Comparison of ENCODE assay signal across 8 cellular contexts in genomic region chr20:53579581-53580375, GRCh38. TPM values are rescaled to one million over a fixed set of nuclear protein-coding genes. Genes with fewer than 3 reads are reported as not detected.
DNase-seq lines count a peak whose midpoint lies in the region; ATAC-seq and TF ChIP-seq lines count a peak whose summit lies in the region.

No MANE protein-coding gene starts in this region.

- intact Hi-C loops in IMR-90 (cut with micrococcal nuclease): loop anchor here (1.0 to 10.0 kb wide), 5 partner anchors 249 to 618 kb away; no protein-coding TSS in a partner anchor

- H3K27ac ChIP-seq in IMR-90 (ENCODE audit: insufficient read depth, low read length) (peak overlapping the region; percentile 76), cardiac muscle cell (peak overlapping the region; percentile 56), skin epidermis (peak overlapping the region in 20 of 21 experiments; percentile 40 to 100 (median 72))

- DNase-seq in BJ (ENCODE audit: low read depth) (no peak), IMR-90 (peak; percentile 60), cardiac muscle cell (ENCODE audit: low read depth in 1 of 2, low spot score in 1 of 2) (peak in 1 of 2 donors; percentile 88), G401 (ENCODE audit: low spot score) (no peak), NCI-H2029 (lab: John Stamatoyannopoulos, UW) (no peak)
- DNase-seq in activated T-cell treated with anti-CD3 and anti-CD28 coated beads, Interleukin-2, amount 50 U/mL, for 72 hours: peak; percentile 27 to 35

- H4K5ac ChIP-seq in IMR-90 (ENCODE audit: low read depth, low read length): peak overlapping the region; percentile 38; the same call in 1 of the 2 replicates

- H2BK20ac ChIP-seq in IMR-90 (ENCODE audit: low read depth, low read length): peak overlapping the region; percentile 82

- peak overlapping the region; percentile 72 for H3K4me2 ChIP-seq in IMR-90 (ENCODE audit: low read depth, low read length)

- H2AFZ ChIP-seq in IMR-90 (replicated peaks; ENCODE audit: low read length, poor library complexity): no peak overlapping the region

- peak overlapping the region; percentile 30 for H3K56ac ChIP-seq in IMR-90 (ENCODE audit: extremely low read depth, insufficient read depth, low read length)

- H4K20me1 ChIP-seq in IMR-90 (ENCODE audit: insufficient read depth, low read length): peaks cover 65% of the 10 kb centered on the region

- H3K4me1 ChIP-seq in IMR-90 (ENCODE audit: control insufficient read depth, insufficient read depth, low read length): peaks cover 18% of the 10 kb centered on the region
- peaks cover 23% of the 10 kb centered on the region for H3K4me1 ChIP-seq in cardiac muscle cell (ENCODE audit: low read depth)

- peaks cover 91% of the 10 kb centered on the region for H3K4me1 Mint-ChIP-seq in activated T-cell treated with anti-CD3 and anti-CD28 coated beads, Interleukin-2, amount 50 U/mL, for 72 hours (ENCODE audit: low read depth)

- H3K27ac Mint-ChIP-seq in activated T-cell treated with anti-CD3 and anti-CD28 coated beads, Interleukin-2, amount 50 U/mL, for 72 hours: peak overlapping the region; percentile 100

- peak overlapping the region; percentile 93 for H3K23ac ChIP-seq in IMR-90 (ENCODE audit: low read depth, low read length)

- no peak for TF ChIP-seq RAD21 in IMR-90 (IDR thresholded peaks at IDR 0.05; ENCODE audit: low read length)

- no TSS peak for BruUV-seq in IMR-90 (replicated peaks; lab: Mats Ljungman, UMichigan)

- CTCF ChIA-PET in BJ (lab: Yijun Ruan, JAX): interaction anchor here (0.6 to 4.8 kb wide), 18 partner anchors 10 to 512 kb away, joined by 3 to 24 read pairs (median 3); no protein-coding TSS in a partner anchor
- CTCF ChIA-PET in IMR-90 (lab: Yijun Ruan, JAX): interaction anchor here (0.6 to 2.1 kb wide), 5 partner anchors 332 to 577 kb away, joined by 3 to 14 read pairs (median 3); no protein-coding TSS in a partner anchor

- dilution Hi-C loops in IMR-90 (cut with HindIII; ENCODE audit: low sequenced_read_pairs, unreplicated experiment): no loop called here

- TF ChIP-seq CTCF in BJ (IDR thresholded peaks at IDR 0.05; ENCODE audit: insufficient read depth, low read depth, low read length) (0 out of 2 replicates have a peak, but pooled peaks have one; percentile 10), IMR-90 (conservative IDR thresholded peaks at IDR 0.05; ENCODE audit: low read depth, low read length) (no peak), cardiac muscle cell (IDR thresholded peaks at IDR 0.05; ENCODE audit: low read depth, low read length) (no peak)

- peak overlapping the region; percentile 58 for H2BK5ac ChIP-seq in IMR-90 (ENCODE audit: low read depth, low read length, poor library complexity, severe bottlenecking)

- H3K9me3 ChIP-seq in IMR-90 (ENCODE audit: control insufficient read depth, insufficient read depth, low read length) (no peaks in the 10 kb centered on the region), cardiac muscle cell (ENCODE audit: low read depth) (no peaks in the 10 kb centered on the region)

- H2AK9ac ChIP-seq in IMR-90 (replicated peaks; ENCODE audit: low read depth, low read length, poor library complexity): peak overlapping the region; percentile 51

- H3K9me1 ChIP-seq in IMR-90 (ENCODE audit: insufficient read depth, low read length): peaks cover 15% of the 10 kb centered on the region

- H3K14ac ChIP-seq in IMR-90 (replicated peaks; ENCODE audit: low read depth, low read length): peak overlapping the region; percentile 58

- peaks cover 4 to 37% of the 10 kb centered on the region in 2 experiments; a peak in 3 of 4 replicates for H3K79me1 ChIP-seq in IMR-90 (ENCODE audit: low read depth in 1 of 2, low read length in 2 of 2)

- H2AK5ac ChIP-seq in IMR-90 (ENCODE audit: low read depth, low read length): peak overlapping the region; percentile 71

- ATAC-seq in IMR-90 (ENCODE audit: low read depth) (no peak; the same call in 1 of the 2 replicates), HG02678 (IDR thresholded peaks at IDR 0.05; ENCODE audit: unreplicated experiment) (no peak)
- peak; percentile 54 to 56 for ATAC-seq in activated T-cell treated with anti-CD3 and anti-CD28 coated beads, Interleukin-2, amount 50 U/mL, for 72 hours (replicated peaks in 1 of 2)

- H2BK15ac ChIP-seq in IMR-90 (ENCODE audit: low read depth, low read length): peak overlapping the region; percentile 64; the same call in 2 of the 3 replicates

- H3K36me3 Mint-ChIP-seq in activated T-cell treated with anti-CD3 and anti-CD28 coated beads, Interleukin-2, amount 50 U/mL, for 72 hours (ENCODE audit: insufficient read depth in 2 of 2): peaks cover 29 to 49% of the 10 kb centered on the region in 2 donors

- POLR2A ChIA-PET in BJ (lab: Charles Lee): interaction anchor here (0.6 to 0.7 kb wide), 2 partner anchors 11 to 156 kb away, joined by 3 read pairs; no protein-coding TSS in a partner anchor
- POLR2A ChIA-PET in IMR-90 (lab: Charles Lee; ENCODE audit: unreplicated experiment): no interaction called here

- H3K9me3 Mint-ChIP-seq in activated T-cell treated with anti-CD3 and anti-CD28 coated beads, Interleukin-2, amount 50 U/mL, for 72 hours: no peaks in the 10 kb centered on the region

- in situ Hi-C loops in IMR-90 (cut with MboI; ENCODE audit: low sequenced_read_pairs) (loop anchor here (5.0 to 10.0 kb wide), 3 partner anchors 175 to 625 kb away; partner anchors contain the start of gene PFDN4), G401 (cut with HindIII; ENCODE audit: low sequenced_read_pairs) (loop anchor here (10.0 kb wide), 1 partner anchor 175 kb away; no protein-coding TSS in a partner anchor)

- H4K8ac ChIP-seq in IMR-90 (ENCODE audit: low read depth in 2 of 2, low read length in 2 of 2): peak overlapping the region; percentile 10 to 44; a peak in 3 of 4 replicates

- H3K4me3 ChIP-seq in BJ (ENCODE audit: low read depth, low read length): no peak overlapping the region
- no peak overlapping the region for H3K4me3 ChIP-seq in IMR-90 (ENCODE audit: insufficient read depth, low read depth, low read length)
- no peak overlapping the region for H3K4me3 ChIP-seq in cardiac muscle cell
- H3K4me3 ChIP-seq in skin epidermis: peak overlapping the region in 5 of 7 experiments; percentile 3 to 17 (median 7)

- H3K27me3 ChIP-seq in BJ (ENCODE audit: control insufficient read depth, insufficient read depth, low read length): no peaks in the 10 kb centered on the region
- H3K27me3 ChIP-seq in IMR-90 (ENCODE audit: control insufficient read depth, insufficient read depth, low read length): no peaks in the 10 kb centered on the region
- no peaks in the 10 kb centered on the region for H3K27me3 ChIP-seq in cardiac muscle cell

- peaks cover 28% of the 10 kb centered on the region for H3K36me3 ChIP-seq in BJ (ENCODE audit: control insufficient read depth, insufficient read depth, low read length)
- peaks cover 52% of the 10 kb centered on the region for H3K36me3 ChIP-seq in IMR-90 (ENCODE audit: control insufficient read depth, insufficient read depth, low read length)
- H3K36me3 ChIP-seq in cardiac muscle cell: peaks cover 47% of the 10 kb centered on the region

- H3K4ac ChIP-seq in IMR-90 (ENCODE audit: low read depth, low read length): peak overlapping the region; percentile 87

- peak overlapping the region; percentile 64 for H4K91ac ChIP-seq in IMR-90 (ENCODE audit: insufficient read depth, low read depth, low read length)

- peak overlapping the region; percentile 49 for H3K9ac ChIP-seq in IMR-90 (ENCODE audit: low read depth, low read length)

- H2BK120ac ChIP-seq in IMR-90 (ENCODE audit: low read depth, low read length): peak overlapping the region; percentile 71

- TF ChIP-seq POLR2A in IMR-90 (IDR thresholded peaks at IDR 0.05; ENCODE audit: low read depth, low read length): no peak

- peak overlapping the region; percentile 90 to 99 for H3K4me3 Mint-ChIP-seq in activated T-cell treated with anti-CD3 and anti-CD28 coated beads, Interleukin-2, amount 50 U/mL, for 72 hours

- 70% methylated on average over 6 of the region's 10 CpGs; no CpG with 5 or more reads in 1 of the 2 experiments for WGBS in IMR-90 (ENCODE audit: extremely low coverage in 2 of 2, insufficient read length in 1 of 2), 2 experiments

- no peaks in the 10 kb centered on the region for H3K27me3 Mint-ChIP-seq in activated T-cell treated with anti-CD3 and anti-CD28 coated beads, Interleukin-2, amount 50 U/mL, for 72 hours (ENCODE audit: low read depth)

- H3K18ac ChIP-seq in IMR-90 (ENCODE audit: low read depth, low read length): peak overlapping the region; percentile 61

TF ChIP-seq in IMR-90, 13 proteins besides CTCF, POLR2A, EP300 and RAD21:
- peak; percentile 98 for TF ChIP-seq CEBPB (IDR thresholded peaks at IDR 0.05; ENCODE audit: low read depth, low read length)
- no peak for TF ChIP-seq MAZ (IDR thresholded peaks at IDR 0.05; ENCODE audit: borderline replicate concordance, low read depth, low read length)
- no peak for TF ChIP-seq NFE2L2 (IDR thresholded peaks at IDR 0.05; ENCODE audit: low read depth, low read length)
- TF ChIP-seq SMC3 (IDR thresholded peaks at IDR 0.05; ENCODE audit: low read depth, low read length): no peak
- no peak for TF ChIP-seq USF2 (IDR thresholded peaks at IDR 0.05; ENCODE audit: low read depth, low read length)
- no peak for TF ChIP-seq MXI1 (IDR thresholded peaks at IDR 0.05; ENCODE audit: borderline replicate concordance, low read depth, low read length)
- TF ChIP-seq BHLHE40 (IDR thresholded peaks at IDR 0.05; ENCODE audit: low read depth, low read length): no peak

RNA-seq across cellular contexts. Expression of gene ZNF217, which starts 13.9 kb away (rescaled TPM):
- polyA plus RNA-seq in BJ (2011; rRNA removed) (9.4 and 13.6 TPM in 2 replicates), IMR-90 (2012; rRNA removed) (6.9 and 9.1 TPM in 2 replicates), cardiac muscle cell (6.1 and 10.3 TPM in 2 replicates)
- polyA minus RNA-seq in BJ (2011; rRNA and poly(A)+ RNA removed): 24.9 and 34.5 TPM in 2 replicates
- total RNA-seq in IMR-90 (2012; rRNA removed) (25.8 and 27.8 TPM in 2 replicates), cardiac muscle cell (16.7 and 26.3 TPM in 2 replicates)
- polyA plus RNA-seq in IMR-90 (2012; cell fraction: cytosol; rRNA removed): 2.4 and 4.1 TPM in 2 replicates
- 3.4 and 8.6 TPM in 2 replicates for polyA plus RNA-seq in IMR-90 (2012; cell fraction: nucleus; rRNA removed; ENCODE audit: low replicate concordance)
- 10 to 100 TPM; 66.4 to 67.2 TPM for total RNA-seq in activated T-cell treated with anti-CD3 and anti-CD28 coated beads, Interleukin-2, amount 50 U/mL, for 72 hours
- 63.4 and 79.3 TPM in 2 replicates for total RNA-seq in G401 (2014; rRNA removed; shearing (Covaris generic))

Comparison
In these comparisons a context has a peak if more than half of its experiments do, and no peak if none do; other contexts are left out.
1. DNase-seq: peak in IMR-90 (single experiment) and activated T-cell treated with anti-CD3 and anti-CD28 coated beads, Interleukin-2, amount 50 U/mL, for 72 hours (2 of 2); none in BJ (single experiment), G401 (single experiment) and NCI-H2029 (single experiment).
2. H3K4me3 ChIP-seq: peak in skin epidermis (5 of 7); none in BJ (single experiment), IMR-90 (single experiment) and cardiac muscle cell (single experiment).
3. ATAC-seq: peak in activated T-cell treated with anti-CD3 and anti-CD28 coated beads, Interleukin-2, amount 50 U/mL, for 72 hours (2 of 2); none in IMR-90 (single experiment) and HG02678 (single experiment).
4. Peak in every context shown above with its lines, with median percentiles within 50 percentile points of each other: H3K27ac ChIP-seq.